ENCODE assay signal across 6 cellular contexts in the genomic region with DNA sequence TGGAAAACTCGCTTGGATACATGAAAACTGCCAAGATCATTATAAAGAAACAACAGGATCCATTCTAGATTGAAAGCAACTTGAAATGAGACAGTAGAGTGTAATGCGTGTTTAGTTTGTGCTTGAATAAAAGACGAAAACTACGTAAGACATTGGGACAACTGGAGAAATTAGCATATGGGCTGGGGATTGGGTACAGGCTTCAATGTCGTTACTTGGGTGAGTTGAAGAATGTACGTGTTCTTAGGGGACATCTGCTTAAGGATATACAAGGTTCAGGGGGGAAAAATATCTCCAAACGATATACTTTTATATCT. TPM values are rescaled to one million over a fixed set of nuclear protein-coding genes. Genes with fewer than 3 reads are reported as not detected.
DNase-seq lines count a peak whose midpoint lies in the region; ATAC-seq and TF ChIP-seq lines count a peak whose summit lies in the region.

No MANE protein-coding gene starts in this region.

- POLR2A ChIA-PET in activated CD4-positive, alpha-beta memory T cell treated with anti-CD3 and anti-CD28 coated beads for 36 hours (lab: Charles Lee), result interaction anchor here (0.7 to 2.5 kb wide), 2 partner anchors 58 to 162 kb away, joined by 3 to 6 read pairs; a partner anchor contains a TSS

- H3K9me3 ChIP-seq in lower lobe of right lung, result peaks cover 4% of the 10 kb centered on the region

- H3K4me1 Mint-ChIP-seq in activated CD4-positive, alpha-beta memory T cell treated with anti-CD3 and anti-CD28 coated beads for 36 hours (ENCODE audit: low read depth), result peaks cover 42% of the 10 kb centered on the region

- intact Hi-C loops in activated CD4-positive, alpha-beta memory T cell treated with anti-CD3 and anti-CD28 coated beads for 36 hours (cut with micrococcal nuclease), result loop anchor here (1.0 to 2.0 kb wide), 10 partner anchors 22 to 268 kb away; a partner anchor contains a TSS
- intact Hi-C loops in lower lobe of right lung (cut with DNase I), result no loop called here

- no peak for TF ChIP-seq CTCF in lower lobe of right lung (IDR thresholded peaks at IDR 0.05)

- ATAC-seq in GM18502 (IDR thresholded peaks at IDR 0.05; ENCODE audit: poor library complexity, unreplicated experiment), result peak; percentile 13
- ATAC-seq in lower lobe of right lung, result peak; percentile 2 to 26
- ATAC-seq in GM19395 (IDR thresholded peaks at IDR 0.05; ENCODE audit: unreplicated experiment), result no peak
- ATAC-seq in GM21390 (IDR thresholded peaks at IDR 0.05; ENCODE audit: unreplicated experiment), result no peak

- H3K27me3 Mint-ChIP-seq in activated CD4-positive, alpha-beta memory T cell treated with anti-CD3 and anti-CD28 coated beads for 36 hours, result no peaks in the 10 kb centered on the region

- H3K27ac ChIP-seq in lower lobe of right lung, result peak overlapping the region; percentile 94

- H3K27ac Mint-ChIP-seq in activated CD4-positive, alpha-beta memory T cell treated with anti-CD3 and anti-CD28 coated beads for 36 hours, result peak overlapping the region; percentile 92

- DNase-seq in activated CD4-positive, alpha-beta memory T cell treated with anti-CD3 and anti-CD28 coated beads for 36 hours, result no peak
- DNase-seq in lower lobe of right lung (no peak), UCSD-AML1 (lab: John Stamatoyannopoulos, UW; ENCODE audit: unreplicated experiment) (no peak)

- no peaks in the 10 kb centered on the region for H3K9me3 Mint-ChIP-seq in activated CD4-positive, alpha-beta memory T cell treated with anti-CD3 and anti-CD28 coated beads for 36 hours

- peaks cover 63% of the 10 kb centered on the region for H3K36me3 Mint-ChIP-seq in activated CD4-positive, alpha-beta memory T cell treated with anti-CD3 and anti-CD28 coated beads for 36 hours

- CTCF ChIA-PET in activated CD4-positive, alpha-beta memory T cell treated with anti-CD3 and anti-CD28 coated beads for 36 hours (lab: Charles Lee), result interaction anchor here (0.6 to 1.0 kb wide), 3 partner anchors 17 to 215 kb away, joined by 3 read pairs; a partner anchor contains a TSS

- H3K4me3 Mint-ChIP-seq in activated CD4-positive, alpha-beta memory T cell treated with anti-CD3 and anti-CD28 coated beads for 36 hours, result peak overlapping the region; percentile 89

- peak overlapping the region; percentile 87 for H3K4me3 ChIP-seq in lower lobe of right lung

- H3K36me3 ChIP-seq in lower lobe of right lung, result peaks cover 38% of the 10 kb centered on the region

- H3K4me1 ChIP-seq in lower lobe of right lung, result peaks cover 13% of the 10 kb centered on the region

- H3K27me3 ChIP-seq in lower lobe of right lung (ENCODE audit: low read depth), result no peaks in the 10 kb centered on the region

RNA-seq across cellular contexts. Expression of a gene that starts 0.5 kb away (rescaled TPM):
- 10 to 100 TPM; 37.1 to 42.3 TPM for total RNA-seq in activated CD4-positive, alpha-beta memory T cell treated with anti-CD3 and anti-CD28 coated beads for 36 hours
- 31.6 TPM for total RNA-seq in lower lobe of right lung

RNA-seq across cellular contexts. Expression of a gene that starts 22.1 kb away (rescaled TPM):
- total RNA-seq in activated CD4-positive, alpha-beta memory T cell treated with anti-CD3 and anti-CD28 coated beads for 36 hours, result 1 to 10 TPM; 3.1 to 3.3 TPM
- total RNA-seq in lower lobe of right lung, result 3.6 TPM

RNA-seq across cellular contexts. Expression of a gene that starts 26.0 kb away (rescaled TPM):
- total RNA-seq in activated CD4-positive, alpha-beta memory T cell treated with anti-CD3 and anti-CD28 coated beads for 36 hours, result 1 to 10 TPM; 3.7 to 3.9 TPM
- 5.4 TPM for total RNA-seq in lower lobe of right lung

RNA-seq across cellular contexts. Expression of a gene that starts 48.6 kb away (rescaled TPM):
- total RNA-seq in activated CD4-positive, alpha-beta memory T cell treated with anti-CD3 and anti-CD28 coated beads for 36 hours, result 10 to 100 TPM in 1 of 2 experiments, 1 to 10 TPM in 1; 9.9 to 12.9 TPM
- 14.0 TPM for total RNA-seq in lower lobe of right lung

RNA-seq across cellular contexts. Expression of a gene that starts 57.8 kb away (rescaled TPM):
- under 1 TPM; 0.31 to 0.93 TPM for total RNA-seq in activated CD4-positive, alpha-beta memory T cell treated with anti-CD3 and anti-CD28 coated beads for 36 hours
- 2.5 TPM for total RNA-seq in lower lobe of right lung

Comparison
In these comparisons a context has a peak if more than half of its experiments do, and no peak if none do; other contexts are left out.
1. ATAC-seq: peak in GM18502 (single experiment) and lower lobe of right lung (2 of 2); none in GM19395 (single experiment) and GM21390 (single experiment).